Comparison of ENCODE assay signal across 18 cellular contexts in the genomic region with DNA sequence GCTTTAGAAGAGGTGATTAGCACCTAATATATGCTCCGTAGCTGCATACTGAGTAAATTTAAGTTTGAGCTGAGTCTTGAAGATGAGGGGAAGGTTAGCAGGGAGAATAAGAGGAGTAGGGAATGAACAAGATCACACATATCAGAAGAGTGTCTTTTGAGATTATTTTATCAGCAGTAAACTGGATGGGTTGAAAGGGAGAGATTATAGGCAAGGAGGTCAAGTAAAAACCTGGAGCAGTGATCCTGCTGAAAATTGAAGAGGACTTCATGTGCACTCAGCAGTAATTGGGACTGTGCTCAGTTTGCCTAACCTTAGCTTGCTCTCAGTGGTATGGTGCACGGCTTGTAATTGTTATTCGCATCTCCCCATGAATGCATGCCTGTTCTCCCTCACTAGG.
DNase-seq lines count a peak whose midpoint lies in the region; ATAC-seq and TF ChIP-seq lines count a peak whose summit lies in the region.
"Had no signal": no experiment of that assay in that cellular context is flagged by ENCODE, and none has a peak within 500 bp of the region (broad histone marks: within the 10 kb centered on the region; RNA-seq: fewer than 3 reads in every experiment).

No MANE protein-coding gene starts in this region.

- POLR2A ChIA-PET in MCF 10A (lab: Yijun Ruan, JAX): interaction anchor here (1.2 kb wide), 1 partner anchor 79 kb away, joined by 3 read pairs; a partner anchor contains a TSS

- H3K79me1 ChIP-seq in mesendoderm (ENCODE audit: low read length) (no peaks in the 10 kb centered on the region), trophoblast cell (ENCODE audit: low read length) (peaks cover 2% of the 10 kb centered on the region)

- in situ Hi-C loops in mammary epithelial cell (cut with MboI; ENCODE audit: low sequenced_read_pairs in 2 of 2): no loop called here

- H3K9ac ChIP-seq in mammary epithelial cell (ENCODE audit: insufficient read depth, low read length) (no peak overlapping the region), mesendoderm (ENCODE audit: low read length) (no peak overlapping the region), trophoblast cell (ENCODE audit: low read length) (no peak overlapping the region)
- H3K9ac ChIP-seq: GM23248 had no signal

- no peak overlapping the region for H4K12ac ChIP-seq in trophoblast cell (ENCODE audit: low read depth, low read length)

- H3K9me3 ChIP-seq in mammary epithelial cell (replicated peaks; ENCODE audit: insufficient read depth, low read length): no peaks in the 10 kb centered on the region
- H3K9me3 ChIP-seq in trophoblast cell (ENCODE audit: insufficient read depth, low read depth, low read length): no peaks in the 10 kb centered on the region
- H3K9me3 ChIP-seq: BE2C, MG63 had no signal

- H3K4me2 ChIP-seq in mammary epithelial cell (ENCODE audit: insufficient read depth, low read depth, low read length) (no peak overlapping the region), mesendoderm (ENCODE audit: low read length) (no peak overlapping the region), trophoblast cell (ENCODE audit: low read length) (no peak overlapping the region)

- peaks cover 36% of the 10 kb centered on the region for H3K4me1 ChIP-seq in mammary epithelial cell (ENCODE audit: insufficient read depth, low read length)
- H3K4me1 ChIP-seq in mesendoderm (ENCODE audit: control insufficient read depth, low read depth, low read length): peaks cover 13% of the 10 kb centered on the region
- H3K4me1 ChIP-seq in trophoblast cell (ENCODE audit: control insufficient read depth in 1 of 2, insufficient read depth in 2 of 2, low read length in 2 of 2): peaks cover 8 to 10% of the 10 kb centered on the region in 2 experiments
- H3K4me1 ChIP-seq: BE2C had no signal

- H3K4me1 Mint-ChIP-seq in MCF 10A (ENCODE audit: insufficient read depth, unreplicated experiment): peaks cover 20% of the 10 kb centered on the region

- H3K79me2 ChIP-seq in mammary epithelial cell (ENCODE audit: insufficient read depth, low read length) (no peaks in the 10 kb centered on the region), mesendoderm (ENCODE audit: control insufficient read depth, insufficient read depth, low read length) (no peaks in the 10 kb centered on the region), trophoblast cell (ENCODE audit: control insufficient read depth, insufficient read depth, low read length, poor library complexity) (no peaks in the 10 kb centered on the region)

- H2AFZ ChIP-seq in mammary epithelial cell (ENCODE audit: low read depth, low read length) (peak overlapping the region; percentile 23), trophoblast cell (ENCODE audit: insufficient read depth, low read length, poor library complexity) (no peak overlapping the region)
- H2AFZ ChIP-seq: GM23248 had no signal

- H3K27me3 ChIP-seq in mammary epithelial cell (ENCODE audit: insufficient read depth, low read length) (no peaks in the 10 kb centered on the region), mesendoderm (ENCODE audit: insufficient read depth, low read length, poor library complexity) (no peaks in the 10 kb centered on the region), trophoblast cell (ENCODE audit: insufficient read depth, low read length) (no peaks in the 10 kb centered on the region)
- H3K27me3 ChIP-seq: BE2C, MG63 had no signal

- no peak overlapping the region for H3K27ac ChIP-seq in mammary epithelial cell (ENCODE audit: insufficient read depth, low read depth, low read length)
- H3K27ac ChIP-seq in angular gyrus (ENCODE audit: low read depth, low read length): peak overlapping the region; percentile 40
- H3K27ac ChIP-seq in mesendoderm (ENCODE audit: low read depth, low read length): no peak overlapping the region
- H3K27ac ChIP-seq in trophoblast cell (ENCODE audit: low read depth, low read length): no peak overlapping the region
- H3K27ac ChIP-seq: 22Rv1, GM23248, RWPE1 had no signal

- peak overlapping the region; percentile 30 for H3K56ac ChIP-seq in mesendoderm (ENCODE audit: low read length)

- H3K36me3 ChIP-seq in mammary epithelial cell (ENCODE audit: insufficient read depth, low read length) (no peaks in the 10 kb centered on the region), mesendoderm (ENCODE audit: control insufficient read depth, insufficient read depth, low read length) (no peaks in the 10 kb centered on the region), trophoblast cell (ENCODE audit: control insufficient read depth in 1 of 2, insufficient read depth in 2 of 2, low read length in 2 of 2) (no peaks in the 10 kb centered on the region)
- H3K36me3 ChIP-seq: BE2C, MG63 had no signal

- H3K23ac ChIP-seq in mesendoderm (ENCODE audit: low read length): no peak overlapping the region
- no peak overlapping the region for H3K23ac ChIP-seq in trophoblast cell (ENCODE audit: low read length)

- no peak for ATAC-seq in HG03571 (IDR thresholded peaks at IDR 0.05; ENCODE audit: unreplicated experiment)

- H3K4me3 ChIP-seq in mammary epithelial cell (replicated peaks in 1 of 3; ENCODE audit: insufficient read depth in 1 of 3, low read depth in 2 of 3, low read length in 3 of 3) (no peak overlapping the region), mesendoderm (ENCODE audit: low read length) (no peak overlapping the region), trophoblast cell (ENCODE audit: low read depth, low read length) (no peak overlapping the region)
- H3K4me3 ChIP-seq: GM23248, MG63 had no signal

- H3K4me3 Mint-ChIP-seq in MCF 10A (ENCODE audit: unreplicated experiment): no peak overlapping the region
- H3K4me3 Mint-ChIP-seq: CD4-positive, alpha-beta T cell had no signal

- no peaks in the 10 kb centered on the region for H3K9me3 Mint-ChIP-seq in MCF 10A (ENCODE audit: unreplicated experiment)
- H3K9me3 Mint-ChIP-seq: CD4-positive, alpha-beta T cell had no signal

- H2BK120ac ChIP-seq in mesendoderm (ENCODE audit: low read depth, low read length): no peak overlapping the region
- H2BK120ac ChIP-seq in trophoblast cell (ENCODE audit: insufficient read depth, low read length, poor library complexity): no peak overlapping the region

- H3K27me3 Mint-ChIP-seq in MCF 10A (ENCODE audit: insufficient read depth, unreplicated experiment): no peaks in the 10 kb centered on the region
- H3K27me3 Mint-ChIP-seq: CD4-positive, alpha-beta T cell had no signal

- DNase-seq in mammary epithelial cell: no peak
- no peak for DNase-seq in MCF 10A (ENCODE audit: unreplicated experiment)
- peak; percentile 32 for DNase-seq in mesendoderm
- DNase-seq in trophoblast cell: no peak
- DNase-seq in NCI-H187 (lab: John Stamatoyannopoulos, UW): no peak
- no peak for DNase-seq in DMS79 (lab: John Stamatoyannopoulos, UW)
- DNase-seq: BE2C; Calu3; CD4-positive, alpha-beta T cell; GM23248; KG1; MG63; NCI-H1092 treated with DMSO at 0.1 percent for 48 hours; NK-92 treated with Interleukin-12 subunit alpha and Interleukin-12 subunit beta, amount 100 ng/mL, for 24 hours had no signal

- intact Hi-C loops in mammary epithelial cell (cut with micrococcal nuclease): no loop called here
- intact Hi-C loops in MCF 10A (cut with micrococcal nuclease): no loop called here

- BruUV-seq in mammary epithelial cell (replicated peaks; lab: Mats Ljungman, UMichigan) (no TSS peak), MCF 10A (replicated peaks; lab: Mats Ljungman, UMichigan) (no TSS peak)

- dilution Hi-C loops in mammary epithelial cell (cut with HindIII; ENCODE audit: low sequenced_read_pairs): no loop called here

- H3K4ac ChIP-seq in mesendoderm (ENCODE audit: low read depth, low read length) (no peak overlapping the region), trophoblast cell (ENCODE audit: low read depth, low read length) (no peak overlapping the region)

- no peak overlapping the region for H2AK5ac ChIP-seq in mesendoderm (ENCODE audit: low read length)
- no peak overlapping the region for H2AK5ac ChIP-seq in trophoblast cell (ENCODE audit: low read length)

- CTCF ChIA-PET in mammary epithelial cell (lab: Charles Lee; ENCODE audit: low non-redundant PET): interaction anchor here (0.7 kb wide), 1 partner anchor 23 kb away, joined by 3 read pairs; no protein-coding TSS in a partner anchor
- CTCF ChIA-PET in MCF 10A (lab: Yijun Ruan, JAX): interaction anchor here (0.5 to 1.5 kb wide), 4 partner anchors 10 to 1221 kb away, joined by 3 to 8 read pairs (median 4); no protein-coding TSS in a partner anchor

- no peaks in the 10 kb centered on the region for H4K20me1 ChIP-seq in mammary epithelial cell (ENCODE audit: insufficient read depth, low read length)

- no peaks in the 10 kb centered on the region for H3K36me3 Mint-ChIP-seq in MCF 10A (ENCODE audit: insufficient read depth, unreplicated experiment)

- no peak overlapping the region for H3K27ac Mint-ChIP-seq in MCF 10A (ENCODE audit: low read depth, unreplicated experiment)
- H3K27ac Mint-ChIP-seq: CD4-positive, alpha-beta T cell had no signal

- H4K5ac ChIP-seq in mesendoderm (ENCODE audit: low read length): no peak overlapping the region

- no peak overlapping the region for H2BK15ac ChIP-seq in mesendoderm (replicated peaks; ENCODE audit: low read depth)

- WGBS in mammary epithelial cell (ENCODE audit: low coverage, missing lambda C conversion rate): 100% methylated on average over 3 of the region's 3 CpGs
- WGBS in mesendoderm (ENCODE audit: extremely low coverage, insufficient coverage, low lambda C conversion rate): no CpG with 5 or more reads among the region's 3 CpGs
- no CpG with 5 or more reads among the region's 3 CpGs for WGBS in trophoblast cell (ENCODE audit: extremely low coverage, insufficient coverage, insufficient read length)

- no peak overlapping the region for H4K91ac ChIP-seq in trophoblast cell (ENCODE audit: low read depth, low read length)

- TF ChIP-seq CTCF in mammary epithelial cell (conservative IDR thresholded peaks at IDR 0.05 in 1 of 2, IDR thresholded peaks at IDR 0.05 in 1 of 2; ENCODE audit: extremely low read depth in 1 of 2, insufficient read depth in 1 of 2, low read depth in 1 of 2, low read length in 2 of 2): no peak
- TF ChIP-seq CTCF in MCF 10A (IDR thresholded peaks at IDR 0.05; ENCODE audit: unreplicated experiment): no peak

- H4K8ac ChIP-seq in mesendoderm (ENCODE audit: low read depth, low read length): no peak overlapping the region
- H4K8ac ChIP-seq in trophoblast cell (ENCODE audit: low read depth, low read length): no peak overlapping the region

- no peak overlapping the region for H3K14ac ChIP-seq in trophoblast cell (ENCODE audit: low read length)

- H3K18ac ChIP-seq in mesendoderm (ENCODE audit: low read length) (no peak overlapping the region), trophoblast cell (ENCODE audit: low read length) (no peak overlapping the region)

- no peak overlapping the region for H2BK12ac ChIP-seq in trophoblast cell (ENCODE audit: low read length)

- H2BK5ac ChIP-seq in mesendoderm (ENCODE audit: low read length) (no peak overlapping the region), trophoblast cell (ENCODE audit: low read depth, low read length, poor library complexity) (no peak overlapping the region)
